Comparison of ENCODE assay signal across 13 cellular contexts in genomic region chr3:196563721-196564225, GRCh38. TPM values are rescaled to one million over a fixed set of nuclear protein-coding genes. Genes with fewer than 3 reads are reported as not detected.
A peak's percentile ranks its signal among the peaks of the same experiment; 100 is the strongest.
DNase-seq lines count a peak whose midpoint lies in the region; ATAC-seq and TF ChIP-seq lines count a peak whose summit lies in the region.
"Had no signal": no experiment of that assay in that cellular context is flagged by ENCODE, and none has a peak within 500 bp of the region (broad histone marks: within the 10 kb centered on the region; RNA-seq: fewer than 3 reads in every experiment).

No MANE protein-coding gene starts in this region.

- peak overlapping the region; percentile 88 for H3K27ac Mint-ChIP-seq in CD4-positive, alpha-beta T cell
- H3K27ac Mint-ChIP-seq in activated CD4-positive, alpha-beta memory T cell treated with anti-CD3 and anti-CD28 coated beads for 36 hours, result peak overlapping the region; percentile 90

- H3K27ac ChIP-seq in CD4-positive, alpha-beta T cell (ENCODE audit: low read depth, low read length), result no peak overlapping the region
- H3K27ac ChIP-seq in neuronal stem cell (replicated peaks; ENCODE audit: low read length), result no peak overlapping the region
- H3K27ac ChIP-seq: KMS-11 had no signal

- no peaks in the 10 kb centered on the region for H3K27me3 Mint-ChIP-seq in CD4-positive, alpha-beta T cell
- H3K27me3 Mint-ChIP-seq in activated CD4-positive, alpha-beta memory T cell treated with anti-CD3 and anti-CD28 coated beads for 36 hours, result no peaks in the 10 kb centered on the region

- H2BK15ac ChIP-seq in neuronal stem cell (ENCODE audit: low read length), result no peak overlapping the region

- no peaks in the 10 kb centered on the region for H3K79me1 ChIP-seq in neuronal stem cell (ENCODE audit: low read depth, low read length)

- no peak overlapping the region for H2BK120ac ChIP-seq in neuronal stem cell (ENCODE audit: low read depth, low read length)

- H3K18ac ChIP-seq in neuronal stem cell (ENCODE audit: low read length), result no peak overlapping the region

- no peak for ATAC-seq in CD4-positive, alpha-beta T cell (ENCODE audit: poor library complexity)
- ATAC-seq in esophagus mucosa (peak; percentile 29), GM21737 (IDR thresholded peaks at IDR 0.05; ENCODE audit: unreplicated experiment) (no peak)

- no peaks in the 10 kb centered on the region for H3K27me3 ChIP-seq in CD4-positive, alpha-beta T cell (ENCODE audit: control insufficient read depth, insufficient read depth, low read length)
- no peaks in the 10 kb centered on the region for H3K27me3 ChIP-seq in neuronal stem cell (ENCODE audit: control insufficient read depth in 3 of 3, insufficient read depth in 3 of 3, low read depth in 1 of 3, low read length in 3 of 3)

- POLR2A ChIA-PET in CD4-positive, alpha-beta T cell (lab: Charles Lee), result interaction anchor here (0.8 kb wide), 1 partner anchor 34 kb away, joined by 3 read pairs; no protein-coding TSS in a partner anchor
- POLR2A ChIA-PET in activated CD4-positive, alpha-beta memory T cell treated with anti-CD3 and anti-CD28 coated beads for 36 hours (lab: Charles Lee), result no interaction called here

- WGBS in neuronal stem cell (ENCODE audit: extremely low coverage in 2 of 2, insufficient read length in 2 of 2, insufficient replicate concordance in 1 of 2), 2 donors, result no CpG with 5 or more reads among the region's 9 CpGs

- H4K91ac ChIP-seq in neuronal stem cell (ENCODE audit: low read depth, low read length, poor library complexity), result no peak overlapping the region

- H2AFZ ChIP-seq in neuronal stem cell (ENCODE audit: low read length), result no peak overlapping the region

- peak overlapping the region; percentile 81 for H3K4me3 Mint-ChIP-seq in CD4-positive, alpha-beta T cell
- H3K4me3 Mint-ChIP-seq in activated CD4-positive, alpha-beta memory T cell treated with anti-CD3 and anti-CD28 coated beads for 36 hours, result peak overlapping the region; percentile 52

- no peak overlapping the region for H3K14ac ChIP-seq in neuronal stem cell (ENCODE audit: low read length)

- H2AK5ac ChIP-seq in neuronal stem cell (ENCODE audit: low read depth, low read length), result no peak overlapping the region

- no peak overlapping the region for H3K23ac ChIP-seq in neuronal stem cell (ENCODE audit: low read depth, low read length, poor library complexity)

- DNase-seq in CD4-positive, alpha-beta T cell, result peak in 4 of 10 experiments; percentile 5 to 23 (median 16)
- DNase-seq in NB4 (ENCODE audit: low read depth) (peak; percentile 49), NCI-H2029 (lab: John Stamatoyannopoulos, UW) (no peak), neuronal stem cell (ENCODE audit: low spot score) (no peak), mesenteric fat pad (ENCODE audit: low spot score) (no peak)
- peak; percentile 61 for DNase-seq in activated CD4-positive, alpha-beta memory T cell treated with anti-CD3 and anti-CD28 coated beads for 36 hours
- DNase-seq: aorta, Caco-2, head of caudate nucleus had no signal

- H3K4me2 ChIP-seq in neuronal stem cell (ENCODE audit: insufficient read depth, low read length, poor library complexity, severe bottlenecking), result no peak overlapping the region
- H3K4me2 ChIP-seq: KMS-11 had no signal

- H3K9me3 ChIP-seq in CD4-positive, alpha-beta T cell (ENCODE audit: control insufficient read depth, low read length), result no peaks in the 10 kb centered on the region
- H3K9me3 ChIP-seq in neuronal stem cell (replicated peaks in 1 of 2; ENCODE audit: control insufficient read depth in 2 of 2, insufficient read depth in 1 of 2, low read depth in 1 of 2, low read length in 2 of 2), result no peaks in the 10 kb centered on the region
- H3K9me3 ChIP-seq: Caco-2 had no signal

- TF ChIP-seq POLR2A in NB4 (IDR thresholded peaks at IDR 0.05; ENCODE audit: extremely low read depth, insufficient read length), result no peak

- no peaks in the 10 kb centered on the region for H3K9me3 Mint-ChIP-seq in CD4-positive, alpha-beta T cell
- no peaks in the 10 kb centered on the region for H3K9me3 Mint-ChIP-seq in activated CD4-positive, alpha-beta memory T cell treated with anti-CD3 and anti-CD28 coated beads for 36 hours

- H3K4me1 Mint-ChIP-seq in CD4-positive, alpha-beta T cell (ENCODE audit: low read depth), result peaks cover 62% of the 10 kb centered on the region
- peaks cover 54% of the 10 kb centered on the region for H3K4me1 Mint-ChIP-seq in activated CD4-positive, alpha-beta memory T cell treated with anti-CD3 and anti-CD28 coated beads for 36 hours (ENCODE audit: low read depth)

- peaks cover 63% of the 10 kb centered on the region for H3K36me3 Mint-ChIP-seq in CD4-positive, alpha-beta T cell (ENCODE audit: low read depth)
- peaks cover 28% of the 10 kb centered on the region for H3K36me3 Mint-ChIP-seq in activated CD4-positive, alpha-beta memory T cell treated with anti-CD3 and anti-CD28 coated beads for 36 hours

- TF ChIP-seq CTCF in CD4-positive, alpha-beta T cell (IDR thresholded peaks at IDR 0.05), result no peak
- TF ChIP-seq CTCF in NB4 (IDR thresholded peaks at IDR 0.05; ENCODE audit: low read depth, low read length), result no peak

- H3K9ac ChIP-seq in neuronal stem cell (ENCODE audit: low read depth, low read length, poor library complexity), result no peak overlapping the region
- H3K9ac ChIP-seq: KMS-11 had no signal

- no peak overlapping the region for H3K4me3 ChIP-seq in NB4 (ENCODE audit: low read depth, low read length)
- no peak overlapping the region for H3K4me3 ChIP-seq in neuronal stem cell (ENCODE audit: low read length in 2 of 2)

- H2BK12ac ChIP-seq in neuronal stem cell (ENCODE audit: low read length), result no peak overlapping the region

- peaks cover 1 to 5% of the 10 kb centered on the region in 2 donors for H3K4me1 ChIP-seq in neuronal stem cell (ENCODE audit: control insufficient read depth in 2 of 2, insufficient read depth in 1 of 2, low read depth in 1 of 2, low read length in 2 of 2)
- H3K4me1 ChIP-seq: Caco-2 had no signal

- H2BK5ac ChIP-seq in neuronal stem cell (ENCODE audit: low read length), result no peak overlapping the region

- H4K8ac ChIP-seq in neuronal stem cell (ENCODE audit: low read depth, low read length), result no peak overlapping the region

- no peak overlapping the region for H3K4ac ChIP-seq in neuronal stem cell (ENCODE audit: low read length)

- CTCF ChIA-PET in CD4-positive, alpha-beta T cell (lab: Charles Lee), result no interaction called here
- CTCF ChIA-PET in activated CD4-positive, alpha-beta memory T cell treated with anti-CD3 and anti-CD28 coated beads for 36 hours (lab: Charles Lee), result interaction anchor here (0.6 to 1.5 kb wide), 2 partner anchors 35 to 65 kb away, joined by 3 to 4 read pairs; no protein-coding TSS in a partner anchor

- intact Hi-C loops in CD4-positive, alpha-beta T cell (cut with DNase I, micrococcal nuclease), result no loop called here
- intact Hi-C loops in activated CD4-positive, alpha-beta memory T cell treated with anti-CD3 and anti-CD28 coated beads for 36 hours (cut with micrococcal nuclease), result loop anchor here (1.0 kb wide), 1 partner anchor 26 kb away; no protein-coding TSS in a partner anchor

- peaks cover 5 to 52% of the 10 kb centered on the region in 2 donors for H3K36me3 ChIP-seq in neuronal stem cell (replicated peaks in 1 of 2; ENCODE audit: control insufficient read depth in 2 of 2, insufficient read depth in 2 of 2, low read length in 2 of 2)

RNA-seq across cellular contexts. Expression of gene WDR53, which starts 4.6 kb away (rescaled TPM):
- total RNA-seq in CD4-positive, alpha-beta T cell, result 10 to 100 TPM; 18.4 to 20.9 TPM
- 10 to 100 TPM; 20.9 to 24.1 TPM for total RNA-seq in activated CD4-positive, alpha-beta memory T cell treated with anti-CD3 and anti-CD28 coated beads for 36 hours
- total RNA-seq in esophagus mucosa, result 13.7 TPM
- 12.4 TPM for polyA plus RNA-seq in neuronal stem cell (2013, experiment 1 of 2)
- polyA plus RNA-seq in neuronal stem cell (2013, experiment 2 of 2), result 12.2 TPM
- total RNA-seq in mesenteric fat pad, result 7.3 TPM

RNA-seq across cellular contexts. Expression of gene FBXO45, which starts 4.7 kb away (rescaled TPM):
- total RNA-seq in CD4-positive, alpha-beta T cell, result 1 to 10 TPM; 5.4 to 6.0 TPM
- 10 to 100 TPM; 16.3 to 17.2 TPM for total RNA-seq in activated CD4-positive, alpha-beta memory T cell treated with anti-CD3 and anti-CD28 coated beads for 36 hours
- total RNA-seq in esophagus mucosa (12.1 TPM), mesenteric fat pad (7.7 TPM)
- 10.3 TPM for polyA plus RNA-seq in neuronal stem cell (2013, experiment 1 of 2)
- polyA plus RNA-seq in neuronal stem cell (2013, experiment 2 of 2), result 10.8 TPM

RNA-seq across cellular contexts. Expression of gene SMCO1, which starts 48.6 kb away (rescaled TPM):
- total RNA-seq in CD4-positive, alpha-beta T cell, result not detected
- total RNA-seq in activated CD4-positive, alpha-beta memory T cell treated with anti-CD3 and anti-CD28 coated beads for 36 hours, result not detected
- total RNA-seq in esophagus mucosa, result not detected
- polyA plus RNA-seq in neuronal stem cell (2013, experiment 1 of 2), result not detected
- 0.01 TPM for polyA plus RNA-seq in neuronal stem cell (2013, experiment 2 of 2)
- not detected for total RNA-seq in mesenteric fat pad
- total RNA-seq: aorta, Caco-2, SK-MEL-5 had no signal
- polyA plus RNA-seq: aorta had no signal

Comparison
In these comparisons a context has a peak if more than half of its experiments do, and no peak if none do; other contexts are left out.
1. DNase-seq: peak in NB4 (single experiment) and activated CD4-positive, alpha-beta memory T cell treated with anti-CD3 and anti-CD28 coated beads for 36 hours (single experiment); none in NCI-H2029 (single experiment), neuronal stem cell (single experiment) and mesenteric fat pad (single experiment).